ENCODE assay signal across 16 cellular contexts in genomic region chr20:47990507-47991132, GRCh38.
DNase-seq lines count a peak whose midpoint lies in the region; ATAC-seq, FAIRE-seq and TF ChIP-seq lines count a peak whose summit lies in the region.
"Had no signal": no experiment of that assay in that cellular context is flagged by ENCODE, and none has a peak within 500 bp of the region (broad histone marks: within the 10 kb centered on the region; RNA-seq: fewer than 3 reads in every experiment).

No MANE protein-coding gene starts in this region.

- no peak for TF ChIP-seq RAD21 in H1 (IDR thresholded peaks at IDR 0.05 in 1 of 2, conservative IDR thresholded peaks at IDR 0.05 in 1 of 2; ENCODE audit: low read depth in 2 of 2, low read length in 2 of 2)

- no peak overlapping the region for H2BK20ac ChIP-seq in H1 (ENCODE audit: low read length)

- no peak overlapping the region for H4K5ac ChIP-seq in H1 (ENCODE audit: insufficient read length, low read depth, low read length)

- H3K18ac ChIP-seq in H1 (ENCODE audit: extremely low read depth, low read length) (no peak overlapping the region), neuronal stem cell (ENCODE audit: low read length) (peak overlapping the region; percentile 49)

- H2BK12ac ChIP-seq in H1 (ENCODE audit: low read depth, low read length), result no peak overlapping the region
- H2BK12ac ChIP-seq in neuronal stem cell (ENCODE audit: low read length), result no peak overlapping the region

- in situ Hi-C loops in Caki2 (cut with HindIII; ENCODE audit: low pct_unique_long_range_greater_than_20kb, low sequenced_read_pairs), result no loop called here

- ATAC-seq in gastroesophageal sphincter (no peak), HG03378 (IDR thresholded peaks at IDR 0.05; ENCODE audit: unreplicated experiment) (no peak)

- H3K9me3 ChIP-seq in PC-9 (ENCODE audit: insufficient read depth, low read depth) (peaks cover 21% of the 10 kb centered on the region), H1 (ENCODE audit: insufficient read depth in 2 of 2, low read depth in 1 of 2, low read length in 1 of 2) (peaks cover 9 to 16% of the 10 kb centered on the region in 2 experiments), neuronal stem cell (replicated peaks in 1 of 2; ENCODE audit: control insufficient read depth in 2 of 2, insufficient read depth in 1 of 2, low read depth in 1 of 2, low read length in 2 of 2) (peaks cover 9 to 18% of the 10 kb centered on the region in 2 donors), gastroesophageal sphincter (peaks cover 0 to 10% (median 0%) of the 10 kb centered on the region in 3 donors)

- H2AFZ ChIP-seq in PC-9 (no peak overlapping the region), H1 (ENCODE audit: low read length) (no peak overlapping the region), neuronal stem cell (ENCODE audit: low read length) (no peak overlapping the region)

- H3K4ac ChIP-seq in H1 (replicated peaks; ENCODE audit: insufficient read length, low read depth, low read length) (no peak overlapping the region), neuronal stem cell (ENCODE audit: low read length) (no peak overlapping the region)

- no peak for FAIRE-seq in H1 (lab: Jason Lieb, UNC)

- POLR2A ChIA-PET in PC-9 (lab: Charles Lee; ENCODE audit: unreplicated experiment) (no interaction called here), H1 (lab: Charles Lee; ENCODE audit: partially characterized antibody) (interaction anchor here (0.8 kb wide), 1 partner anchor 16 kb away, joined by 3 read pairs; no protein-coding TSS in a partner anchor)

- H4K20me1 ChIP-seq in PC-9 (ENCODE audit: insufficient read depth), result no peaks in the 10 kb centered on the region
- H4K20me1 ChIP-seq in H1 (replicated peaks in 1 of 2; ENCODE audit: control insufficient read depth in 1 of 2, insufficient read depth in 2 of 2, low read length in 2 of 2), result no peaks in the 10 kb centered on the region
- H4K20me1 ChIP-seq: BLaER1 had no signal

- H3K4me3 ChIP-seq in PC-9 (no peak overlapping the region), H1 (ENCODE audit: extremely low read depth in 1 of 4, insufficient read depth in 2 of 4, low read depth in 3 of 4, low read length in 4 of 4) (no peak overlapping the region), neuronal stem cell (ENCODE audit: low read length in 2 of 2) (no peak overlapping the region), gastroesophageal sphincter (no peak overlapping the region)
- H3K4me3 ChIP-seq: BLaER1 had no signal

- TF ChIP-seq POLR2A in H1 (IDR thresholded peaks at IDR 0.05; ENCODE audit: control extremely low read depth in 1 of 2, low read depth in 2 of 2, low read length in 2 of 2) (no peak), gastroesophageal sphincter (IDR thresholded peaks at IDR 0.05) (no peak)

- no peak overlapping the region for H2BK15ac ChIP-seq in H1 (ENCODE audit: low read length)
- no peak overlapping the region for H2BK15ac ChIP-seq in neuronal stem cell (ENCODE audit: low read length)

- H3K27me3 ChIP-seq in PC-9 (ENCODE audit: insufficient read depth, low read depth) (no peaks in the 10 kb centered on the region), H1 (replicated peaks in 1 of 4; ENCODE audit: control insufficient read depth in 3 of 4, extremely low read depth in 1 of 4, insufficient read depth in 3 of 4, low read length in 3 of 4) (no peaks in the 10 kb centered on the region), neuronal stem cell (ENCODE audit: control insufficient read depth in 3 of 3, insufficient read depth in 3 of 3, low read depth in 1 of 3, low read length in 3 of 3) (no peaks in the 10 kb centered on the region), gastroesophageal sphincter (no peaks in the 10 kb centered on the region)
- H3K27me3 ChIP-seq: BLaER1 had no signal

- no peaks in the 10 kb centered on the region for H3K36me3 ChIP-seq in PC-9 (ENCODE audit: low read depth)
- peaks cover 0 to 4% (median 2%) of the 10 kb centered on the region in 4 experiments; a peak in 2 of 8 replicates for H3K36me3 ChIP-seq in H1 (ENCODE audit: control insufficient read depth in 2 of 4, insufficient read depth in 4 of 4, low read length in 3 of 4)
- no peaks in the 10 kb centered on the region for H3K36me3 ChIP-seq in neuronal stem cell (replicated peaks in 1 of 2; ENCODE audit: control insufficient read depth in 2 of 2, insufficient read depth in 2 of 2, low read length in 2 of 2)
- H3K36me3 ChIP-seq in gastroesophageal sphincter, result no peaks in the 10 kb centered on the region

- peak overlapping the region; percentile 43 for H3K4me2 ChIP-seq in PC-9
- H3K4me2 ChIP-seq in H1 (ENCODE audit: insufficient read depth in 1 of 2, low read depth in 2 of 2, low read length in 2 of 2), result no peak overlapping the region
- H3K4me2 ChIP-seq in neuronal stem cell (ENCODE audit: insufficient read depth, low read length, poor library complexity, severe bottlenecking), result no peak overlapping the region
- H3K4me2 ChIP-seq: BLaER1 had no signal

- CTCF ChIA-PET in PC-9 (lab: Charles Lee), result no interaction called here
- CTCF ChIA-PET in H1 (lab: Charles Lee; ENCODE audit: partially characterized antibody), result no interaction called here

- H3K27ac ChIP-seq in PC-9, result peak overlapping the region; percentile 61; the same call in 1 of the 2 replicates
- H3K27ac ChIP-seq in H1 (ENCODE audit: low read depth, low read length), result no peak overlapping the region
- no peak overlapping the region for H3K27ac ChIP-seq in neuronal stem cell (replicated peaks; ENCODE audit: low read length)
- no peak overlapping the region for H3K27ac ChIP-seq in gastroesophageal sphincter
- H3K27ac ChIP-seq: BLaER1, HL-60 had no signal

- H3K4me1 ChIP-seq in PC-9 (replicated peaks; ENCODE audit: insufficient read depth) (peaks cover 45% of the 10 kb centered on the region), H1 (replicated peaks in 1 of 4; ENCODE audit: control insufficient read depth in 3 of 4, insufficient read depth in 4 of 4, low read length in 3 of 4) (peaks cover 1 to 12% (median 7%) of the 10 kb centered on the region in 4 experiments; a peak in 4 of 7 replicates), neuronal stem cell (ENCODE audit: control insufficient read depth in 2 of 2, insufficient read depth in 1 of 2, low read depth in 1 of 2, low read length in 2 of 2) (peaks cover 0 to 2% of the 10 kb centered on the region in 2 donors), gastroesophageal sphincter (peaks cover 0 to 19% (median 0%) of the 10 kb centered on the region in 3 donors)
- H3K4me1 ChIP-seq: BLaER1, Caco-2 had no signal

- no peak overlapping the region for H3K14ac ChIP-seq in H1 (ENCODE audit: insufficient read length)
- H3K14ac ChIP-seq in neuronal stem cell (ENCODE audit: low read length), result no peak overlapping the region

- no peak overlapping the region for H3K56ac ChIP-seq in H1 (replicated peaks; ENCODE audit: insufficient read length, low read depth, low read length)

- H4K8ac ChIP-seq in H1 (ENCODE audit: extremely low read depth, insufficient read depth, low read length), result no peak overlapping the region; the same call in 1 of the 2 replicates
- no peak overlapping the region for H4K8ac ChIP-seq in neuronal stem cell (ENCODE audit: low read depth, low read length)

- peak; percentile 48 for DNase-seq in Caki2 (ENCODE audit: low read depth)
- no peak for DNase-seq in PC-9
- no peak for DNase-seq in H1 (ENCODE audit: low read depth in 1 of 2, low spot score in 2 of 2)
- no peak for DNase-seq in neuronal stem cell (ENCODE audit: low spot score)
- DNase-seq in stimulated activated CD4-positive, alpha-beta T cell treated with anti-CD3 and anti-CD28 coated beads, Interleukin-15, amount 100 ng/mL, for 24 hours, result no peak
- DNase-seq: 8988T; AML-193; CD8-positive, alpha-beta memory T cell; DMS53; GF-D8; HCEC 1CT had no signal

- peaks cover 33% of the 10 kb centered on the region for H3F3A ChIP-seq in PC-9 (ENCODE audit: insufficient read depth, low read depth)

- H2AK5ac ChIP-seq in H1 (ENCODE audit: low read depth, low read length) (no peak overlapping the region), neuronal stem cell (ENCODE audit: low read depth, low read length) (no peak overlapping the region)

- WGBS in H1 (ENCODE audit: extremely low coverage in 1 of 2, insufficient coverage in 1 of 2, insufficient read length in 1 of 2, insufficient replicate concordance in 2 of 2, low coverage in 1 of 2, low lambda C conversion rate in 2 of 2, missing lambda C conversion rate in 1 of 2), 2 experiments, result 85% methylated on average over 8 of the region's 8 CpGs; no CpG with 5 or more reads in 1 of the 2 experiments
- WGBS in neuronal stem cell (ENCODE audit: extremely low coverage in 2 of 2, insufficient read length in 2 of 2, insufficient replicate concordance in 1 of 2), 2 donors, result no CpG with 5 or more reads among the region's 8 CpGs
- 100% methylated on average over 6 of the region's 8 CpGs; no CpG with 5 or more reads in 1 of the 2 donors for WGBS in gastroesophageal sphincter (ENCODE audit: low coverage in 1 of 2), 2 donors

- H3K9ac ChIP-seq in H1 (replicated peaks in 1 of 4; ENCODE audit: extremely low read depth in 1 of 4, low read depth in 3 of 4, low read length in 3 of 4) (no peak overlapping the region), neuronal stem cell (ENCODE audit: low read depth, low read length, poor library complexity) (no peak overlapping the region)
- H3K9ac ChIP-seq: BLaER1 had no signal

- peak overlapping the region; percentile 36 for H4K91ac ChIP-seq in H1 (replicated peaks; ENCODE audit: insufficient read length, low read length)
- H4K91ac ChIP-seq in neuronal stem cell (ENCODE audit: low read depth, low read length, poor library complexity), result no peak overlapping the region

- no TSS peak for BruUV-seq in PC-9 (replicated peaks; lab: Mats Ljungman, UMichigan)

- no peaks in the 10 kb centered on the region for H3K9me2 ChIP-seq in PC-9 (ENCODE audit: insufficient read depth)

- no peaks in the 10 kb centered on the region for H3K23me2 ChIP-seq in H1 (ENCODE audit: low read depth, low read length)

- no peak overlapping the region for H2BK5ac ChIP-seq in H1 (ENCODE audit: low read depth, low read length)
- no peak overlapping the region for H2BK5ac ChIP-seq in neuronal stem cell (ENCODE audit: low read length)

- no peaks in the 10 kb centered on the region for H3K79me1 ChIP-seq in H1 (ENCODE audit: low read depth, low read length)
- no peaks in the 10 kb centered on the region for H3K79me1 ChIP-seq in neuronal stem cell (ENCODE audit: low read depth, low read length)

- no peak for TF ChIP-seq CTCF in PC-9 (conservative IDR thresholded peaks at IDR 0.05)
- TF ChIP-seq CTCF in H1 (IDR thresholded peaks at IDR 0.05; ENCODE audit: control extremely low read depth in 1 of 3, insufficient read depth in 1 of 3, low read depth in 1 of 3, low read length in 3 of 3), result no peak
- TF ChIP-seq CTCF in gastroesophageal sphincter (IDR thresholded peaks at IDR 0.05), result no peak

- TF ChIP-seq EP300 in H1 (IDR thresholded peaks at IDR 0.05; ENCODE audit: borderline replicate concordance in 1 of 2, low read depth in 2 of 2, low read length in 2 of 2) (no peak), gastroesophageal sphincter (IDR thresholded peaks at IDR 0.05) (no peak)

- H3K79me2 ChIP-seq in PC-9 (ENCODE audit: low read depth) (no peaks in the 10 kb centered on the region), H1 (ENCODE audit: control insufficient read depth in 1 of 2, insufficient read depth in 2 of 2, low read length in 2 of 2) (no peaks in the 10 kb centered on the region)

- intact Hi-C loops in PC-9 (cut with micrococcal nuclease; ENCODE audit: unreplicated experiment), result no loop called here

- H2BK120ac ChIP-seq in H1 (replicated peaks; ENCODE audit: low read depth, low read length) (no peak overlapping the region), neuronal stem cell (ENCODE audit: low read depth, low read length) (no peak overlapping the region)

- H3K23ac ChIP-seq in H1 (ENCODE audit: insufficient read length) (no peak overlapping the region), neuronal stem cell (ENCODE audit: low read depth, low read length, poor library complexity) (no peak overlapping the region)
